ENCODE assay signal across 26 cellular contexts in genomic region chr15:60727661-60728060, GRCh38.
"Had no signal": no experiment of that assay in that cellular context is flagged by ENCODE, and none has a peak within 500 bp of the region (broad histone marks: within the 10 kb centered on the region; RNA-seq: fewer than 3 reads in every experiment).

No MANE protein-coding gene starts in this region.

- H3K4me3 Mint-ChIP-seq: activated CD4-positive, alpha-beta memory T cell treated with anti-CD3 and anti-CD28 coated beads, Interleukin-2, amount 10 ng/mL, durations not matched to agents 7 days and 5 days; activated CD8-positive, alpha-beta memory T cell treated with anti-CD3 and anti-CD28 coated beads, Interleukin-2, amount 10 ng/mL, durations not matched to agents 7 days and 5 days; activated naive CD8-positive, alpha-beta T cell treated with anti-CD3 and anti-CD28 coated beads for 36 hours had no signal

- H3K27ac ChIP-seq: WERI-Rb-1 had no signal

- H3K4me3 ChIP-seq: K562 had no signal

- H3K27me3 Mint-ChIP-seq: activated CD4-positive, alpha-beta memory T cell treated with anti-CD3 and anti-CD28 coated beads, Interleukin-2, amount 10 ng/mL, durations not matched to agents 7 days and 5 days; activated naive CD8-positive, alpha-beta T cell treated with anti-CD3 and anti-CD28 coated beads for 36 hours had no signal

- DNase-seq: activated CD4-positive, alpha-beta memory T cell treated with anti-CD3 and anti-CD28 coated beads, Interleukin-2, amount 10 ng/mL, durations not matched to agents 7 days and 5 days; activated CD4-positive, alpha-beta T cell treated with anti-CD3 and anti-CD28 coated beads for 1 hour; activated CD4-positive, alpha-beta T cell treated with anti-CD3 and anti-CD28 coated beads for 48 hours; activated CD4-positive, CD25-positive, alpha-beta regulatory T cell; activated CD8-positive, alpha-beta memory T cell treated with anti-CD3 and anti-CD28 coated beads for 24 hours; activated CD8-positive, alpha-beta memory T cell treated with anti-CD3 and anti-CD28 coated beads, Interleukin-2, amount 10 ng/mL, durations not matched to agents 7 days and 5 days; activated CD8-positive, alpha-beta memory T cell treated with anti-CD3 and anti-CD28 coated beads, Interleukin-2, amount 50 U/mL, for 48 hours; activated effector memory CD4-positive, alpha-beta T cell treated with anti-CD3 and anti-CD28 coated beads, Interleukin-2, amount 50 U/mL, for 16 hours; activated naive CD4-positive, alpha-beta T cell; activated naive CD4-positive, alpha-beta T cell treated with anti-CD3 and anti-CD28 coated beads, Interleukin-2, amount 50 U/mL, for 16 hours; activated naive CD8-positive, alpha-beta T cell treated with anti-CD3 and anti-CD28 coated beads for 36 hours; activated T-cell treated with anti-CD3 and anti-CD28 coated beads, Interleukin-2, amount 50 U/mL, for 48 hours; amniotic stem cell; aorta; NCI-H1048; NCI-H1436 treated with DMSO at 0.1 percent for 48 hours; NCI-H1694 treated with DMSO at 0.1 percent for 48 hours; NCI-H2029; NCI-H345; NCI-H524 treated with DMSO at 0.1 percent for 48 hours; Right ventricle myocardium superior; SW 1271; T-helper 1 cell; T1000; WERI-Rb-1 had no signal

- H3K27ac Mint-ChIP-seq: activated CD4-positive, alpha-beta memory T cell treated with anti-CD3 and anti-CD28 coated beads, Interleukin-2, amount 10 ng/mL, durations not matched to agents 7 days and 5 days; activated CD8-positive, alpha-beta memory T cell treated with anti-CD3 and anti-CD28 coated beads, Interleukin-2, amount 10 ng/mL, durations not matched to agents 7 days and 5 days; activated naive CD8-positive, alpha-beta T cell treated with anti-CD3 and anti-CD28 coated beads for 36 hours had no signal

- H3K9me3 Mint-ChIP-seq: activated naive CD8-positive, alpha-beta T cell treated with anti-CD3 and anti-CD28 coated beads for 36 hours had no signal

- ATAC-seq: activated CD8-positive, alpha-beta memory T cell treated with anti-CD3 and anti-CD28 coated beads, Interleukin-2, amount 10 ng/mL, durations not matched to agents 7 days and 5 days; K562 had no signal

- H3K36me3 ChIP-seq: WERI-Rb-1 had no signal
